Comparison of ENCODE assay signal across 24 cellular contexts in the genomic region with DNA sequence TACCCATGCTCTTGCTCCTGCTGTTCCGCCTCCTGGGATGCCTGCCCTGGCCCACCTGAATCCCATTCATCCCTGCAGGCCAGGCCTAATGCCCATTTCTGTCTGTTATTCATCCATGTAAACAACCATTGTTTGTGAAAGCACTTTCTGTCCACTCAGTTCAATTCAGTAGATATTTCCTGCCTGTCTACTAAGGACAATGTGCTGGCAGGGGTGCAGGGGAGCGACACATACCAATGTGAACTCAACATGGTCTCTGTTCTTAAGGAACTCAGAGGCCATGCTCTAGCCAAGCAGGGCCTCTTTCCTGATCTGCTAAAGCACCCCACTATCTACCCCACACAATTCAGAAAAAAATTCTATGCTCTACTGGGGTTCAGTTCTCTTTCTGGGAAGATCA.
DNase-seq lines count a peak whose midpoint lies in the region; ATAC-seq and TF ChIP-seq lines count a peak whose summit lies in the region.
"Had no signal": no experiment of that assay in that cellular context is flagged by ENCODE, and none has a peak within 500 bp of the region (broad histone marks: within the 10 kb centered on the region; RNA-seq: fewer than 3 reads in every experiment).

No MANE protein-coding gene starts in this region.

- intact Hi-C loops in CD8-positive, alpha-beta T cell (cut with DNase I, micrococcal nuclease): no loop called here
- intact Hi-C loops in IMR-90 (cut with micrococcal nuclease) (no loop called here), left colon (cut with DNase I, micrococcal nuclease) (no loop called here)

- 0 out of 2 replicates have a peak overlapping the region, but pooled peaks have one; percentile 3 for H3K4ac ChIP-seq in IMR-90 (ENCODE audit: low read depth, low read length)

- peaks cover 21% of the 10 kb centered on the region for H3K9me1 ChIP-seq in IMR-90 (ENCODE audit: insufficient read depth, low read length)

- peaks cover 94% of the 10 kb centered on the region for H4K20me1 ChIP-seq in IMR-90 (ENCODE audit: insufficient read depth, low read length)

- no peak overlapping the region for H3K4me3 ChIP-seq in CD8-positive, alpha-beta T cell (ENCODE audit: low read depth, low read length)
- H3K4me3 ChIP-seq in IMR-90 (ENCODE audit: insufficient read depth, low read depth, low read length) (no peak overlapping the region), rectal smooth muscle tissue (ENCODE audit: low read length) (no peak overlapping the region)
- H3K4me3 ChIP-seq: gastrocnemius medialis, K562, lung, uterus had no signal

- peak overlapping the region; percentile 42 for H2AK9ac ChIP-seq in IMR-90 (replicated peaks; ENCODE audit: low read depth, low read length, poor library complexity)

- no peak for TF ChIP-seq POLR2A in IMR-90 (IDR thresholded peaks at IDR 0.05; ENCODE audit: low read depth, low read length)

- CTCF ChIA-PET in CD8-positive, alpha-beta T cell (lab: Charles Lee): interaction anchor here (0.9 to 1.4 kb wide), 2 partner anchors 19 to 947 kb away, joined by 3 read pairs; no protein-coding TSS in a partner anchor
- CTCF ChIA-PET in IMR-90 (lab: Yijun Ruan, JAX): interaction anchor here (0.9 kb wide), 1 partner anchor 226 kb away, joined by 3 read pairs; no protein-coding TSS in a partner anchor

- H2BK20ac ChIP-seq in IMR-90 (ENCODE audit: low read depth, low read length): no peak overlapping the region

- H3K4me2 ChIP-seq in IMR-90 (ENCODE audit: low read depth, low read length): no peak overlapping the region

- no peak overlapping the region for H3K56ac ChIP-seq in IMR-90 (ENCODE audit: extremely low read depth, insufficient read depth, low read length)

- no peak overlapping the region for H2AK5ac ChIP-seq in IMR-90 (ENCODE audit: low read depth, low read length)

- H3K9me3 Mint-ChIP-seq in CD8-positive, alpha-beta T cell: no peaks in the 10 kb centered on the region

- H3K27me3 ChIP-seq in CD8-positive, alpha-beta T cell (ENCODE audit: insufficient read depth, low read length): no peaks in the 10 kb centered on the region
- H3K27me3 ChIP-seq in IMR-90 (ENCODE audit: control insufficient read depth, insufficient read depth, low read length): no peaks in the 10 kb centered on the region
- no peaks in the 10 kb centered on the region for H3K27me3 ChIP-seq in rectal smooth muscle tissue (ENCODE audit: control insufficient read depth, insufficient read depth, low read length)
- H3K27me3 ChIP-seq: gastrocnemius medialis, uterus had no signal

- in situ Hi-C loops in IMR-90 (cut with MboI; ENCODE audit: low sequenced_read_pairs): no loop called here

- H2BK5ac ChIP-seq in IMR-90 (ENCODE audit: low read depth, low read length, poor library complexity, severe bottlenecking): no peak overlapping the region

- no peak overlapping the region for H3K27ac ChIP-seq in CD8-positive, alpha-beta T cell (ENCODE audit: low read depth, low read length)
- H3K27ac ChIP-seq in IMR-90 (ENCODE audit: insufficient read depth, low read length) (peak overlapping the region; percentile 24; the same call in 1 of the 2 replicates), epithelial cell of prostate (peak overlapping the region; percentile 18), rectal smooth muscle tissue (ENCODE audit: low read depth, low read length) (peak overlapping the region; percentile 38)
- H3K27ac ChIP-seq: gastrocnemius medialis, VCaP had no signal

- no peak overlapping the region for H4K8ac ChIP-seq in IMR-90 (ENCODE audit: low read depth in 2 of 2, low read length in 2 of 2)

- dilution Hi-C loops in IMR-90 (cut with HindIII; ENCODE audit: low sequenced_read_pairs, unreplicated experiment): no loop called here

- peaks cover 85% of the 10 kb centered on the region for H3K36me3 Mint-ChIP-seq in CD8-positive, alpha-beta T cell

- H3K23ac ChIP-seq in IMR-90 (ENCODE audit: low read depth, low read length): no peak overlapping the region

- H3K9ac ChIP-seq in IMR-90 (ENCODE audit: low read depth, low read length): no peak overlapping the region
- no peak overlapping the region for H3K9ac ChIP-seq in rectal smooth muscle tissue (ENCODE audit: low read length)

- TF ChIP-seq CTCF in CD8-positive, alpha-beta T cell (IDR thresholded peaks at IDR 0.05): no peak
- no peak for TF ChIP-seq CTCF in IMR-90 (conservative IDR thresholded peaks at IDR 0.05; ENCODE audit: low read depth, low read length)

- 100% methylated on average over 1 of the region's 2 CpGs; no CpG with 5 or more reads in 1 of the 2 experiments for whole genome bisulfite sequencing in IMR-90 (ENCODE audit: extremely low coverage in 2 of 2, insufficient read length in 1 of 2), 2 experiments

- H4K91ac ChIP-seq in IMR-90 (ENCODE audit: insufficient read depth, low read depth, low read length): no peak overlapping the region

- peak overlapping the region; percentile 27 for H3K27ac Mint-ChIP-seq in CD8-positive, alpha-beta T cell

- H3K14ac ChIP-seq in IMR-90 (replicated peaks; ENCODE audit: low read depth, low read length): no peak overlapping the region

- DNase-seq in CD8-positive, alpha-beta T cell: no peak
- DNase-seq in IMR-90: no peak
- DNase-seq in epithelial cell of prostate (ENCODE audit: low read depth, low spot score): no peak
- no peak for DNase-seq in left colon
- no peak for DNase-seq in mucosa of gallbladder (ENCODE audit: low spot score)
- DNase-seq in stimulated activated CD4-positive, alpha-beta T cell treated with anti-CD3 and anti-CD28 coated beads, Interleukin-15, amount 100 ng/mL, for 24 hours: no peak
- DNase-seq: activated CD4-positive, alpha-beta T cell treated with anti-CD3 and anti-CD28 coated beads, Interleukin-2, amount 50 U/mL, for 1 hour; activated CD8-positive, alpha-beta memory T cell treated with anti-CD3 and anti-CD28 coated beads, Interleukin-2, amount 50 U/mL, for 48 hours; activated gamma-delta T cell; DMS79; erythroblast; gastrocnemius medialis; HCEC 1CT; MM.1S; NCI-H1436; NCI-H510A; RPMI8226; stimulated activated CD4-positive, alpha-beta T cell treated with anti-CD3 and anti-CD28 coated beads, Interleukin-12 subunit alpha, Interleukin-12 subunit beta, amount 100 ng/mL, for 4 hours; uterus had no signal

- H3K18ac ChIP-seq in IMR-90 (ENCODE audit: low read depth, low read length): no peak overlapping the region

- no peak overlapping the region for H4K5ac ChIP-seq in IMR-90 (ENCODE audit: low read depth, low read length)

- H3K36me3 ChIP-seq in CD8-positive, alpha-beta T cell (ENCODE audit: insufficient read depth, low read length): peaks cover 92% of the 10 kb centered on the region
- H3K36me3 ChIP-seq in IMR-90 (ENCODE audit: control insufficient read depth, insufficient read depth, low read length): peaks cover 94% of the 10 kb centered on the region
- H3K36me3 ChIP-seq in rectal smooth muscle tissue (ENCODE audit: control insufficient read depth, insufficient read depth, low read length): peaks cover 49% of the 10 kb centered on the region
- H3K36me3 ChIP-seq: uterus had no signal

- no peaks in the 10 kb centered on the region for H3K27me3 Mint-ChIP-seq in CD8-positive, alpha-beta T cell (ENCODE audit: low read depth)

- TF ChIP-seq RAD21 in IMR-90 (IDR thresholded peaks at IDR 0.05; ENCODE audit: low read length): no peak

- no peak overlapping the region for H2AFZ ChIP-seq in IMR-90 (replicated peaks; ENCODE audit: low read length, poor library complexity)

- no peak overlapping the region for H2BK120ac ChIP-seq in IMR-90 (ENCODE audit: low read depth, low read length)

- H3K4me1 ChIP-seq in CD8-positive, alpha-beta T cell (ENCODE audit: insufficient read depth, low read length): no peaks in the 10 kb centered on the region
- H3K4me1 ChIP-seq in IMR-90 (ENCODE audit: control insufficient read depth, insufficient read depth, low read length): peaks cover 16% of the 10 kb centered on the region
- peaks cover 14% of the 10 kb centered on the region for H3K4me1 ChIP-seq in rectal smooth muscle tissue (ENCODE audit: control insufficient read depth, insufficient read depth, low read length)
- H3K4me1 ChIP-seq: uterus had no signal

- POLR2A ChIA-PET in CD8-positive, alpha-beta T cell (lab: Charles Lee): no interaction called here
- POLR2A ChIA-PET in IMR-90 (lab: Charles Lee; ENCODE audit: unreplicated experiment): no interaction called here

- no peak for ATAC-seq in CD8-positive, alpha-beta T cell
- ATAC-seq in IMR-90 (ENCODE audit: low read depth) (no peak), left colon (no peak)
- ATAC-seq: gastrocnemius medialis, K562, SK-N-SH treated with all-trans-retinoic acid at 6 μM for 48 hours had no signal

- no peak overlapping the region for H2BK15ac ChIP-seq in IMR-90 (ENCODE audit: low read depth, low read length)

- H3K4me3 Mint-ChIP-seq in CD8-positive, alpha-beta T cell: no peak overlapping the region

- no TSS peak for BruUV-seq in IMR-90 (replicated peaks; lab: Mats Ljungman, UMichigan)

- no peaks in the 10 kb centered on the region for H3K4me1 Mint-ChIP-seq in CD8-positive, alpha-beta T cell (ENCODE audit: low read depth)

- peaks cover 62 to 95% of the 10 kb centered on the region in 2 experiments for H3K79me1 ChIP-seq in IMR-90 (ENCODE audit: low read depth in 1 of 2, low read length in 2 of 2)

- H3K9me3 ChIP-seq in CD8-positive, alpha-beta T cell (ENCODE audit: low read length): no peaks in the 10 kb centered on the region
- H3K9me3 ChIP-seq in IMR-90 (ENCODE audit: control insufficient read depth, insufficient read depth, low read length): no peaks in the 10 kb centered on the region
- H3K9me3 ChIP-seq: gastrocnemius medialis, uterus had no signal

TF ChIP-seq in IMR-90, 13 proteins besides CTCF, POLR2A, EP300 and RAD21:
- TF ChIP-seq CHD1 (IDR thresholded peaks at IDR 0.05; ENCODE audit: low read depth, low read length): no peak
- TF ChIP-seq NFE2L2 (IDR thresholded peaks at IDR 0.05; ENCODE audit: low read depth, low read length): no peak
- no peak for TF ChIP-seq MAFK (IDR thresholded peaks at IDR 0.05; ENCODE audit: low read depth, low read length)
- no peak for TF ChIP-seq RCOR1 (IDR thresholded peaks at IDR 0.05; ENCODE audit: insufficient replicate concordance, low read length)
- TF ChIP-seq, protein P1, sequence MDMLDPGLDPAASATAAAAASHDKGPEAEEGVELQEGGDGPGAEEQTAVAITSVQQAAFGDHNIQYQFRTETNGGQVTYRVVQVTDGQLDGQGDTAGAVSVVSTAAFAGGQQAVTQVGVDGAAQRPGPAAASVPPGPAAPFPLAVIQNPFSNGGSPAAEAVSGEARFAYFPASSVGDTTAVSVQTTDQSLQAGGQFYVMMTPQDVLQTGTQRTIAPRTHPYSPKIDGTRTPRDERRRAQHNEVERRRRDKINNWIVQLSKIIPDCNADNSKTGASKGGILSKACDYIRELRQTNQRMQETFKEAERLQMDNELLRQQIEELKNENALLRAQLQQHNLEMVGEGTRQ (IDR thresholded peaks at IDR 0.05; ENCODE audit: low read depth, low read length): no peak
- TF ChIP-seq MAZ (IDR thresholded peaks at IDR 0.05; ENCODE audit: borderline replicate concordance, low read depth, low read length): no peak
- no peak for TF ChIP-seq SMC3 (IDR thresholded peaks at IDR 0.05; ENCODE audit: low read depth, low read length)
- no peak for TF ChIP-seq RFX5 (IDR thresholded peaks at IDR 0.05; ENCODE audit: low read depth, low read length)
